ENCODE assay signal across 11 cellular contexts in genomic region chr21:29939859-29940245, GRCh38. TPM values are rescaled to one million over a fixed set of nuclear protein-coding genes. Genes with fewer than 3 reads are reported as not detected.
DNase-seq lines count a peak whose midpoint lies in the region; ATAC-seq and TF ChIP-seq lines count a peak whose summit lies in the region.
"Had no signal": no experiment of that assay in that cellular context is flagged by ENCODE, and none has a peak within 500 bp of the region (broad histone marks: within the 10 kb centered on the region; RNA-seq: fewer than 3 reads in every experiment).

Gene GRIK1, minus strand, starts transcription at chr21:29939996.

- H3K27ac ChIP-seq in heart right ventricle: no peak within 1 kb of the TSS
- H3K27ac ChIP-seq in mammary epithelial cell (ENCODE audit: insufficient read depth, low read depth, low read length): no peak within 1 kb of the TSS
- peak within 1 kb of the TSS; percentile 30 for H3K27ac ChIP-seq in layer of hippocampus (ENCODE audit: low read depth, low read length)
- no peak within 1 kb of the TSS for H3K27ac ChIP-seq in urinary bladder (ENCODE audit: low read depth)

- intact Hi-C loops in heart right ventricle (cut with DNase I) (no loop called here), Right ventricle myocardium superior (cut with DNase I) (no loop called here), mammary epithelial cell (cut with micrococcal nuclease) (no loop called here)

- peak within 1 kb of the TSS in 9 of 10 donors; percentile 12 to 47 (median 32) for H3K4me3 ChIP-seq in heart right ventricle
- peak within 1 kb of the TSS; percentile 5 to 34 (median 22) for H3K4me3 ChIP-seq in mammary epithelial cell (replicated peaks in 1 of 3; ENCODE audit: insufficient read depth in 1 of 3, low read depth in 2 of 3, low read length in 3 of 3)
- peak within 1 kb of the TSS; percentile 24 for H3K4me3 ChIP-seq in urinary bladder (ENCODE audit: low read depth, low read length)

- TF ChIP-seq CTCF in heart right ventricle (IDR thresholded peaks at IDR 0.05) (no peak), mammary epithelial cell (conservative IDR thresholded peaks at IDR 0.05 in 1 of 2, IDR thresholded peaks at IDR 0.05 in 1 of 2; ENCODE audit: extremely low read depth in 1 of 2, insufficient read depth in 1 of 2, low read depth in 1 of 2, low read length in 2 of 2) (no peak)

- peak within 1 kb of the TSS; percentile 88 for H3K4me2 ChIP-seq in mammary epithelial cell (ENCODE audit: insufficient read depth, low read depth, low read length)

- ATAC-seq in heart right ventricle (no peak), Right ventricle myocardium superior (ENCODE audit: poor library complexity) (no peak)
- ATAC-seq: CD8-positive, alpha-beta T cell had no signal

- BruUV-seq in mammary epithelial cell (replicated peaks; lab: Mats Ljungman, UMichigan): no TSS peak

- H3K4me1 ChIP-seq in heart right ventricle (peaks cover 0 to 11% (median 9%) of the 10 kb centered on the region in 9 donors), mammary epithelial cell (ENCODE audit: insufficient read depth, low read length) (peaks cover 11% of the 10 kb centered on the region), urinary bladder (ENCODE audit: insufficient read depth) (no peaks in the 10 kb centered on the region)

- H3K9ac ChIP-seq in mammary epithelial cell (ENCODE audit: insufficient read depth, low read length): no peak within 1 kb of the TSS

- CTCF ChIA-PET in mammary epithelial cell (lab: Charles Lee; ENCODE audit: low non-redundant PET): no interaction called here

- H3K9me3 ChIP-seq in heart right ventricle: no peaks in the 10 kb centered on the region
- no peaks in the 10 kb centered on the region for H3K9me3 ChIP-seq in mammary epithelial cell (replicated peaks; ENCODE audit: insufficient read depth, low read length)

- 1% methylated on average over 18 of the region's 18 CpGs for WGBS in heart right ventricle, 2 donors
- WGBS in mammary epithelial cell (ENCODE audit: low coverage, missing lambda C conversion rate): 3% methylated on average over 4 of the region's 18 CpGs
- 2% methylated on average over 18 of the region's 18 CpGs for WGBS in urinary bladder

- H3K27me3 ChIP-seq in heart right ventricle (peaks cover 0 to 87% (median 60%) of the 10 kb centered on the region in 7 donors), mammary epithelial cell (ENCODE audit: insufficient read depth, low read length) (peaks cover 22% of the 10 kb centered on the region), layer of hippocampus (ENCODE audit: control insufficient read depth, insufficient read depth, low read length) (peaks cover 10% of the 10 kb centered on the region)

- dilution Hi-C loops in mammary epithelial cell (cut with HindIII; ENCODE audit: low sequenced_read_pairs): no loop called here

- no peaks in the 10 kb centered on the region for H4K20me1 ChIP-seq in mammary epithelial cell (ENCODE audit: insufficient read depth, low read length)

- DNase-seq in heart right ventricle: no peak
- DNase-seq in Right ventricle myocardium superior: no peak
- DNase-seq in mammary epithelial cell: no peak
- no peak for DNase-seq in NCI-H1930 (lab: John Stamatoyannopoulos, UW)
- no peak for DNase-seq in mucosa of gallbladder (ENCODE audit: low spot score)
- no peak for DNase-seq in COR-L47 (lab: John Stamatoyannopoulos, UW)
- DNase-seq: activated CD4-positive, CD25-positive, alpha-beta regulatory T cell; CD8-positive, alpha-beta T cell; NCI-H2107 had no signal

- H2AFZ ChIP-seq in mammary epithelial cell (ENCODE audit: low read depth, low read length): peak within 1 kb of the TSS; percentile 68

- no peaks in the 10 kb centered on the region for H3K79me2 ChIP-seq in mammary epithelial cell (ENCODE audit: insufficient read depth, low read length)

- in situ Hi-C loops in mammary epithelial cell (cut with MboI; ENCODE audit: low sequenced_read_pairs in 2 of 2): no loop called here

- H3K36me3 ChIP-seq in heart right ventricle (no peaks in the 10 kb centered on the region), mammary epithelial cell (ENCODE audit: insufficient read depth, low read length) (no peaks in the 10 kb centered on the region), urinary bladder (ENCODE audit: insufficient read depth) (no peaks in the 10 kb centered on the region)

RNA-seq across cellular contexts. Expression of gene GRIK1, which starts in this region (rescaled TPM):
- total RNA-seq in heart right ventricle: not detected
- not detected for polyA plus RNA-seq in heart right ventricle
- not detected for total RNA-seq in Right ventricle myocardium superior
- total RNA-seq in mammary epithelial cell: not detected
- polyA plus RNA-seq in mammary epithelial cell: not detected
- polyA minus RNA-seq in mammary epithelial cell: not detected
- total RNA-seq in urinary bladder: 3.8 TPM
- polyA plus RNA-seq in urinary bladder: 1.7 TPM
- total RNA-seq in mucosa of gallbladder: not detected
- total RNA-seq: CD8-positive, alpha-beta T cell had no signal
